2 cellular contexts compared by ENCODE assay signal in the genomic region with DNA sequence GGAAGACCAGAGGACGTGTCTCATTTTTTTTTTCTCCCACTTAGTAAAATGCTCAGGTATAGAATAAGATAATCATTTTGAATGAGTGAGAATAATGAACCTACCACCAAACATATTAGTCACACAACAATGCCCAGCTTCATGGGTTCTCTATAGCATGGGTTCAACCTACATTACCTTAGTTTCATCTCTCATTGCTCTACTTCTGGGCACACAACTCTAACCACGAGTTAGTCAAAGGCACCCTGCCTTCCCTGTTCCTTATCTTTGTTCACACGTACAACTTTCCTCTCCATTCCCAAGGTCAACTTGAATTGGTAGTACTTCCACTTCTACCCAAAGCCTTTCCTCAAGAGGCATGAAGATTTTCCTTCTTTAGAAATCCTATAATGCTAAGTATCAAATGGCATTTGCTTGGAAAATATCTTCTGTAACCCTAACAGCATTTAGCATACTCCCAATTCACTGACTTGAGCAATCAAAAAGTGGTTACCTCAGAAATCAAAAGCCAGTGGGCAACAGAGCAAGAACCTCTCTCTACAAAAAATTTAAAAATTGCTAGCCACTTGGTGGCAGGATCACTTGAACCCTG.
TF ChIP-seq lines count a peak whose summit lies in the region.

No MANE protein-coding gene starts in this region.

TF ChIP-seq in GM12891, 5 proteins besides CTCF, POLR2A, EP300 and RAD21 (continued from another document):
- TF ChIP-seq PAX5 (IDR thresholded peaks at IDR 0.05; ENCODE audit: insufficient read depth, low read length, severe bottlenecking) = no peak

TF ChIP-seq in H1, 55 proteins besides CTCF, POLR2A, EP300 and RAD21 (continued from another document):
- TF ChIP-seq EGR1 (IDR thresholded peaks at IDR 0.05; ENCODE audit: borderline replicate concordance, low read depth, low read length) = no peak
- peak; percentile 48; the same call in 1 of the 2 replicates for TF ChIP-seq POLR2AphosphoS5 (IDR thresholded peaks at IDR 0.05; ENCODE audit: low read depth, low read length)
TF ChIP-seq in H1: peak in this region for 1.
